In the genomic region with DNA sequence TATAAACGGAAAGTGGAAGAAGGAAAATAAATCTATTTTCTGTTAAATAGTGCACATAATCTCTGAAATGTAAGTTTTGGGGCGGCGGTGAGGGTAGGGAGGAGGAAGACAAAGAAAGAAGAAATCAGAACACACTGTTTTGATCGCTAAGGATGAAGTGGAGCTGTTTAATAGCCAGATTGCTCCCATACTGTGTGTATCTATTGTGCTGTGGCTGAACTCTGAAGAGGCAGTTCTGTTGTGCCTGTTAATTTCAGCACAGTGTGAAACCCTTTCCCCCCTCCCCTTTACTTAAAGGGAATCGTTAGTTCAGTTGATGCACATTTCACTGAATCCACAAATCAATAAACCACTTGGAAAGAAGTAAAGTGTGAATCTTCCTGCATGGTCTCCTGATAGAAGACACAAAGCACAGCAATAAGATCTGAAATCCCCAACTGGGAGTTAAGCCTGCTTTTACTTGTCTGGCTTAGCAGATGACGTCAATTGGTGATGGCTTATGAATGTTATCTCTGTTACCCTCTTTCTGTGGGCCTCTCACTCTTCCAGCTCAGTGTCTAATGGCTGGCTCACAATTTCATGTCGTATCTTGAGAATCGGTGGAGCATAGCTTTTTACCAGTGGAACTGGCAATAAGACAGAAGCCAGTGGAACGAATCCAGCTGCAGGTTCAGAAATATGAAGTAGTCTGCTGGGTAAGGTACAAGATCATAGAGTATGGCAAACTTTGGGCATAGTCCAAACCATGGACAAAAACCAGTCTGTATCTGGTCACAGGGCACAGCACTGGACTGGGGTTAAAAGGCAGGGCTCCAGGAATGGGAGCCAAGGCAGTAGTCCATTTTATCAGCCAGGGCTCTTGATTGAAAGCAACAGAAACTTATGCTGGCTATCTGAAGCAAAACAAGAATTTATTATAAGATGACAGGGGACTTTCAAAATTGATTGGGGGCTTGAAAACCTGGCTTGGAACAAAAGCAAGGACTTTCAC, we compare ENCODE assay signal across 17 cellular contexts.
DNase-seq lines count a peak whose midpoint lies in the region; ATAC-seq and TF ChIP-seq lines count a peak whose summit lies in the region.
"Had no signal": no experiment of that assay in that cellular context is flagged by ENCODE, and none has a peak within 500 bp of the region (broad histone marks: within the 10 kb centered on the region; RNA-seq: fewer than 3 reads in every experiment).

No MANE protein-coding gene starts in this region.

- H3K27me3 Mint-ChIP-seq in progenitor cell of endocrine pancreas = no peaks in the 10 kb centered on the region
- H3K27me3 Mint-ChIP-seq in CD8-positive, alpha-beta memory T cell = no peaks in the 10 kb centered on the region
- peaks cover 5% of the 10 kb centered on the region for H3K27me3 Mint-ChIP-seq in H9 (ENCODE audit: low read depth)
- H3K27me3 Mint-ChIP-seq: activated CD4-positive, alpha-beta T cell treated with anti-CD3 and anti-CD28 coated beads for 36 hours; activated T-cell treated with anti-CD3 and anti-CD28 coated beads, Interleukin-2, amount 50 U/mL, for 24 hours; stimulated activated naive CD8-positive, alpha-beta T cell treated with anti-CD3 and anti-CD28 coated beads, Interleukin-15, amount 100 ng/mL, for 72 hours had no signal

- no peak overlapping the region for H3T11ph ChIP-seq in H9 (ENCODE audit: low read length)

- intact Hi-C loops in left cardiac atrium (cut with DNase I) = no loop called here

- H3K23ac ChIP-seq in H9 (ENCODE audit: insufficient read length, low read depth, low read length) = no peak overlapping the region

- H2BK20ac ChIP-seq in H9 (ENCODE audit: low read depth, low read length, poor library complexity, severe bottlenecking) = no peak overlapping the region

- no peak overlapping the region for H2BK15ac ChIP-seq in H9 (ENCODE audit: low read depth, low read length)

- peak overlapping the region; percentile 82 for H3K27ac Mint-ChIP-seq in progenitor cell of endocrine pancreas
- H3K27ac Mint-ChIP-seq in CD8-positive, alpha-beta memory T cell = no peak overlapping the region
- no peak overlapping the region for H3K27ac Mint-ChIP-seq in H9
- H3K27ac Mint-ChIP-seq: activated CD4-positive, alpha-beta T cell treated with anti-CD3 and anti-CD28 coated beads for 36 hours; activated T-cell treated with anti-CD3 and anti-CD28 coated beads, Interleukin-2, amount 50 U/mL, for 24 hours; stimulated activated naive CD8-positive, alpha-beta T cell treated with anti-CD3 and anti-CD28 coated beads, Interleukin-15, amount 100 ng/mL, for 72 hours had no signal

- H3K4ac ChIP-seq in H9 (ENCODE audit: low read depth, low read length) = no peak overlapping the region

- DNase-seq in NCI-H128 (lab: John Stamatoyannopoulos, UW; ENCODE audit: unreplicated experiment) (peak; percentile 33), SJCRH30 (peak; percentile 30 to 83), left cardiac atrium (peak; percentile 19), progenitor cell of endocrine pancreas (ENCODE audit: low spot score, unreplicated experiment) (no peak), NCI-H2081 treated with DMSO at 0.1 percent for 48 hours (lab: John Stamatoyannopoulos, UW) (no peak), H9 (no peak)
- no peak for DNase-seq in CD8-positive, alpha-beta memory T cell
- DNase-seq: activated CD4-positive, alpha-beta T cell treated with anti-CD3 and anti-CD28 coated beads for 36 hours; activated T-cell treated with anti-CD3 and anti-CD28 coated beads, Interleukin-2, amount 50 U/mL, for 24 hours; EL; Karpas-422; NCI-H1930; sigmoid colon; stimulated activated naive CD8-positive, alpha-beta T cell treated with anti-CD3 and anti-CD28 coated beads, Interleukin-15, amount 100 ng/mL, for 72 hours; T-helper 1 cell had no signal

- no peaks in the 10 kb centered on the region for H4K20me1 ChIP-seq in H9 (ENCODE audit: control insufficient read depth, insufficient read depth, insufficient read length)
- H4K20me1 ChIP-seq: BLaER1 treated with 17β-estradiol and CSF1 and Interleukin-3, amounts not matched to agents 10 nM and 100 nM had no signal

- POLR2A ChIA-PET in CD8-positive, alpha-beta memory T cell (lab: Charles Lee) = no interaction called here

- H2BK12ac ChIP-seq in H9 (ENCODE audit: insufficient read length, low read depth, low read length) = no peak overlapping the region

- no peak overlapping the region for H4K8ac ChIP-seq in H9 (replicated peaks; ENCODE audit: insufficient read length, low read depth, low read length)

- H3K36me3 Mint-ChIP-seq in progenitor cell of endocrine pancreas (ENCODE audit: insufficient read depth) = no peaks in the 10 kb centered on the region
- no peaks in the 10 kb centered on the region for H3K36me3 Mint-ChIP-seq in CD8-positive, alpha-beta memory T cell
- no peaks in the 10 kb centered on the region for H3K36me3 Mint-ChIP-seq in H9 (ENCODE audit: insufficient read depth in 1 of 3, low read depth in 3 of 3)

- H3K36me3 ChIP-seq in SJCRH30 = no peaks in the 10 kb centered on the region
- H3K36me3 ChIP-seq in CD8-positive, alpha-beta memory T cell (ENCODE audit: insufficient read depth, low read length) = no peaks in the 10 kb centered on the region
- H3K36me3 ChIP-seq: BLaER1 treated with 17β-estradiol and CSF1 and Interleukin-3, amounts not matched to agents 10 nM and 100 nM; sigmoid colon had no signal

- H2AFZ ChIP-seq in H9 (ENCODE audit: low read length) = no peak overlapping the region

- H2BK5ac ChIP-seq in H9 (ENCODE audit: insufficient read length, low read length) = no peak overlapping the region

- H3K4me1 ChIP-seq in SJCRH30 (peaks cover 7% of the 10 kb centered on the region; the same call in 1 of the 2 replicates), H9 (ENCODE audit: insufficient read depth, low read length) (no peaks in the 10 kb centered on the region)
- no peaks in the 10 kb centered on the region for H3K4me1 ChIP-seq in CD8-positive, alpha-beta memory T cell (ENCODE audit: insufficient read depth, low read length)
- H3K4me1 ChIP-seq: BLaER1 treated with 17β-estradiol and CSF1 and Interleukin-3, amounts not matched to agents 10 nM and 100 nM; sigmoid colon had no signal

- no peaks in the 10 kb centered on the region for H3K23me2 ChIP-seq in H9 (ENCODE audit: insufficient read length, low read depth, low read length, poor library complexity, severe bottlenecking)

- H3K4me2 ChIP-seq in H9 (ENCODE audit: insufficient read depth, insufficient read length, low read length) = no peak overlapping the region
- H3K4me2 ChIP-seq: BLaER1 treated with 17β-estradiol and CSF1 and Interleukin-3, amounts not matched to agents 10 nM and 100 nM had no signal

- WGBS in H9 (ENCODE audit: extremely low coverage, insufficient read length, low lambda C conversion rate) = no CpG with 5 or more reads among the region's 9 CpGs

- H4K5ac ChIP-seq in H9 (ENCODE audit: insufficient read length, low read depth, low read length) = no peak overlapping the region

- peak overlapping the region; percentile 19; the same call in 1 of the 2 replicates for H3K27ac ChIP-seq in SJCRH30
- H3K27ac ChIP-seq in CD8-positive, alpha-beta memory T cell (ENCODE audit: low read depth, low read length) = no peak overlapping the region
- no peak overlapping the region for H3K27ac ChIP-seq in H9 (ENCODE audit: insufficient read length, low read depth, low read length)
- H3K27ac ChIP-seq: BLaER1 treated with 17β-estradiol and CSF1 and Interleukin-3, amounts not matched to agents 10 nM and 100 nM; sigmoid colon had no signal

- no peak for TF ChIP-seq CTCF in progenitor cell of endocrine pancreas (IDR thresholded peaks at IDR 0.05; ENCODE audit: unreplicated experiment)
- TF ChIP-seq CTCF in H9 (conservative IDR thresholded peaks at IDR 0.05) = no peak

- H4K91ac ChIP-seq in H9 (ENCODE audit: insufficient read length, low read depth, low read length) = no peak overlapping the region

- H3K27me3 ChIP-seq in SJCRH30 (no peaks in the 10 kb centered on the region), H9 (ENCODE audit: insufficient read depth, low read length) (no peaks in the 10 kb centered on the region)
- H3K27me3 ChIP-seq in CD8-positive, alpha-beta memory T cell (ENCODE audit: insufficient read depth, low read length, poor library complexity, severe bottlenecking) = no peaks in the 10 kb centered on the region
- H3K27me3 ChIP-seq: BLaER1 treated with 17β-estradiol and CSF1 and Interleukin-3, amounts not matched to agents 10 nM and 100 nM; sigmoid colon had no signal

- H3K4me3 Mint-ChIP-seq in progenitor cell of endocrine pancreas (ENCODE audit: low read depth) = peak overlapping the region; percentile 7
- H3K4me3 Mint-ChIP-seq in CD8-positive, alpha-beta memory T cell = no peak overlapping the region
- H3K4me3 Mint-ChIP-seq in H9 = no peak overlapping the region
- H3K4me3 Mint-ChIP-seq: activated CD4-positive, alpha-beta T cell treated with anti-CD3 and anti-CD28 coated beads for 36 hours; activated T-cell treated with anti-CD3 and anti-CD28 coated beads, Interleukin-2, amount 50 U/mL, for 24 hours; stimulated activated naive CD8-positive, alpha-beta T cell treated with anti-CD3 and anti-CD28 coated beads, Interleukin-15, amount 100 ng/mL, for 72 hours had no signal

- H3K79me1 ChIP-seq in H9 (ENCODE audit: insufficient read depth, low read depth, low read length, poor library complexity, severe bottlenecking) = no peaks in the 10 kb centered on the region

- H3K9me3 ChIP-seq in SJCRH30 (replicated peaks) (no peaks in the 10 kb centered on the region), H9 (ENCODE audit: control insufficient read depth, low read depth, low read length) (no peaks in the 10 kb centered on the region)
- no peaks in the 10 kb centered on the region for H3K9me3 ChIP-seq in CD8-positive, alpha-beta memory T cell (ENCODE audit: low read length)
- H3K9me3 ChIP-seq: BLaER1 treated with 17β-estradiol and CSF1 and Interleukin-3, amounts not matched to agents 10 nM and 100 nM; sigmoid colon had no signal

- CTCF ChIA-PET in CD8-positive, alpha-beta memory T cell (lab: Charles Lee) = no interaction called here

- H3K4me3 ChIP-seq in SJCRH30 = no peak overlapping the region
- H3K4me3 ChIP-seq in CD8-positive, alpha-beta memory T cell (ENCODE audit: low read length) = no peak overlapping the region
- H3K4me3 ChIP-seq: BLaER1 treated with 17β-estradiol and CSF1 and Interleukin-3, amounts not matched to agents 10 nM and 100 nM; sigmoid colon had no signal

- ATAC-seq in left cardiac atrium = peak; percentile 27 to 94
- ATAC-seq in HG03025 (IDR thresholded peaks at IDR 0.05; ENCODE audit: low FRiP score, unreplicated experiment) = no peak
- ATAC-seq: activated CD4-positive, alpha-beta T cell treated with anti-CD3 and anti-CD28 coated beads for 36 hours; stimulated activated naive CD8-positive, alpha-beta T cell treated with anti-CD3 and anti-CD28 coated beads, Interleukin-15, amount 100 ng/mL, for 72 hours had no signal

- no peak overlapping the region for H3K14ac ChIP-seq in H9 (ENCODE audit: insufficient read depth, low read length)

- no peak overlapping the region for H3K56ac ChIP-seq in H9 (ENCODE audit: insufficient read length, low read depth, low read length)

- no peaks in the 10 kb centered on the region for H3K79me2 ChIP-seq in H9 (ENCODE audit: insufficient read depth, low read length)

- H3K9me3 Mint-ChIP-seq in progenitor cell of endocrine pancreas (ENCODE audit: low read depth) = no peaks in the 10 kb centered on the region
- H3K9me3 Mint-ChIP-seq in CD8-positive, alpha-beta memory T cell = peaks cover 1 to 21% (median 9%) of the 10 kb centered on the region in 5 donors
- peaks cover 0 to 2% of the 10 kb centered on the region in 2 experiments; a peak in 1 of 5 replicates for H3K9me3 Mint-ChIP-seq in H9
- H3K9me3 Mint-ChIP-seq: stimulated activated naive CD8-positive, alpha-beta T cell treated with anti-CD3 and anti-CD28 coated beads, Interleukin-15, amount 100 ng/mL, for 72 hours had no signal

- no peak overlapping the region for H3K18ac ChIP-seq in H9 (ENCODE audit: insufficient read length, low read depth, low read length)

- H3K4me1 Mint-ChIP-seq in progenitor cell of endocrine pancreas (ENCODE audit: low read depth) = peaks cover 11% of the 10 kb centered on the region
- H3K4me1 Mint-ChIP-seq in CD8-positive, alpha-beta memory T cell = no peaks in the 10 kb centered on the region
- H3K4me1 Mint-ChIP-seq in H9 = no peaks in the 10 kb centered on the region
- H3K4me1 Mint-ChIP-seq: activated CD4-positive, alpha-beta T cell treated with anti-CD3 and anti-CD28 coated beads for 36 hours; stimulated activated naive CD8-positive, alpha-beta T cell treated with anti-CD3 and anti-CD28 coated beads, Interleukin-15, amount 100 ng/mL, for 72 hours had no signal

- no peak overlapping the region for H2AK5ac ChIP-seq in H9 (ENCODE audit: insufficient read length, low read length)

- no peak overlapping the region for H3K9ac ChIP-seq in H9 (ENCODE audit: extremely low read depth, insufficient read length, low read length)
- H3K9ac ChIP-seq: BLaER1 treated with 17β-estradiol and CSF1 and Interleukin-3, amounts not matched to agents 10 nM and 100 nM had no signal

- H2BK120ac ChIP-seq in H9 (ENCODE audit: low read depth, low read length, poor library complexity, severe bottlenecking) = no peak overlapping the region

Comparison
In these comparisons a context has a peak if more than half of its experiments do, and no peak if none do; other contexts are left out.
1. DNase-seq: peak in NCI-H128 (single experiment), SJCRH30 (2 of 2) and left cardiac atrium (single experiment); none in progenitor cell of endocrine pancreas (single experiment), NCI-H2081 treated with DMSO at 0.1 percent for 48 hours (single experiment), CD8-positive, alpha-beta memory T cell (0 of 5) and H9 (single experiment).